In the genomic region with DNA sequence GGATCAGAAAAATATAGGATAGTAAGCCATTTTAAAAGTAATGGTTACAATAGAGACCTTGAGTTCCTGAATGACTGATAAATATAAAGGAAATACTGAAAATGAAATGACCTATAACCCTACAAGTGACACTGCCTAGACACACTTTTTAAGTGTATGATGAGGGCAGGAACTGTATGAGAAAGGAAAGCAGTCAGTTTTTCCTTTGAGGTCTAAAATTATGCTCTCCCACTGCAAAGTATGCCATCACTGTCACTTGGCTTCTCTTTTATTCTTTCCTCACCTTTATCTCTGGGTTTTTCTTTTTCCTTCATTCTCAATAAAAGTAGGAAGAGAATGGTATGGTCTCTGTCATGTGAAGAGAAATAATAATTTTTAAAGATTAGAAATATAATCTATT, we compare ENCODE assay signal across 19 cellular contexts.
"Had no signal": no experiment of that assay in that cellular context is flagged by ENCODE, and none has a peak within 500 bp of the region (broad histone marks: within the 10 kb centered on the region; RNA-seq: fewer than 3 reads in every experiment).

No MANE protein-coding gene starts in this region.

- H3K27ac Mint-ChIP-seq: endodermal cell; naive thymus-derived CD4-positive, alpha-beta T cell; nephron progenitor cell had no signal

- ATAC-seq: heart right ventricle; left lobe of liver; naive thymus-derived CD4-positive, alpha-beta T cell; psoas muscle; right lobe of liver; stimulated activated naive B cell treated with anti-CD40 and anti-IgM and Interleukin-4, amounts not matched to agents 10 μg/mL and 1 μg/mL and 100 μg/mL, for 72 hours had no signal

- H3K4me3 Mint-ChIP-seq: endodermal cell; naive thymus-derived CD4-positive, alpha-beta T cell; nephron progenitor cell; stimulated activated naive B cell treated with anti-CD40 and anti-IgM and Interleukin-4, amounts not matched to agents 10 μg/mL and 1 μg/mL and 100 μg/mL, for 72 hours had no signal

- H3K4me1 Mint-ChIP-seq: endodermal cell, nephron progenitor cell had no signal

- H3K9me3 Mint-ChIP-seq: endodermal cell; naive thymus-derived CD4-positive, alpha-beta T cell; nephron progenitor cell; stimulated activated naive B cell treated with anti-CD40 and anti-IgM and Interleukin-4, amounts not matched to agents 10 μg/mL and 1 μg/mL and 100 μg/mL, for 72 hours had no signal

- H3K27me3 Mint-ChIP-seq: naive thymus-derived CD4-positive, alpha-beta T cell; stimulated activated naive B cell treated with anti-CD40 and anti-IgM and Interleukin-4, amounts not matched to agents 10 μg/mL and 1 μg/mL and 100 μg/mL, for 72 hours had no signal

- DNase-seq: effector CD4-positive, alpha-beta T cell; endodermal cell; foreskin melanocyte; heart right ventricle; hypothalamus; kidney glomerular epithelial cell; mammary epithelial cell; naive thymus-derived CD4-positive, alpha-beta T cell; nephron progenitor cell; psoas muscle; retina; right lobe of liver; stimulated activated CD4-positive, alpha-beta T cell treated with anti-CD3 and anti-CD28 coated beads, Interleukin-4, amount 100 ng/mL, for 1 hour; stimulated activated CD8-positive, alpha-beta memory T cell treated with anti-CD3 and anti-CD28 coated beads, Interleukin-4, amount 100 ng/mL, for 48 hours; stimulated activated naive B cell treated with anti-CD40 and anti-IgM and Interleukin-4, amounts not matched to agents 10 μg/mL and 1 μg/mL and 100 μg/mL, for 72 hours; thyroid gland; upper lobe of left lung; uterus had no signal
